11 cellular contexts compared by ENCODE assay signal in the genomic region with DNA sequence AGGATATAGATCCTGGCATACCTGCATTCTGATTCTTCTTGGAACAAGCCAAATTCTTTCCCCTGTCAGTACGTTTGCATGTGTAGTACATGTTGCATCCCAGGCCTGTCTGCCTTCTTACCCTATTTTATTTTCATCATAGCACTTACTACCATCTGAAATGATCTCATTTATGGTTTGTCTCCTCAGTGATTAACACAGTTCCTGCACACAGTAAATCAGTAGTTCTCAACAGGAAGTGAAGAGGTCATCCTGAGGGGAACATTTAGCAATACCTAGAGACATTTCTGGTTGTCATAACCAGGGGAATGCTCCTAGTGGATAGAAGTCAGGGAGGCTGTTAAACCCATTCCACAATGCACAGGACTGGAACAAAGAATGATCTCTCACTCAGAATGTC. TPM values are rescaled to one million over a fixed set of nuclear protein-coding genes. Genes with fewer than 3 reads are reported as not detected.
DNase-seq lines count a peak whose midpoint lies in the region; ATAC-seq, FAIRE-seq and TF ChIP-seq lines count a peak whose summit lies in the region.
"Had no signal": no experiment of that assay in that cellular context is flagged by ENCODE, and none has a peak within 500 bp of the region (broad histone marks: within the 10 kb centered on the region; RNA-seq: fewer than 3 reads in every experiment).

No MANE protein-coding gene starts in this region.

- no peaks in the 10 kb centered on the region for H3K27me3 ChIP-seq in PC-9 (ENCODE audit: insufficient read depth, low read depth)
- no peaks in the 10 kb centered on the region for H3K27me3 ChIP-seq in CD8-positive, alpha-beta memory T cell (ENCODE audit: insufficient read depth, low read length, poor library complexity, severe bottlenecking)

- no peak for TF ChIP-seq CTCF in PC-9 (conservative IDR thresholded peaks at IDR 0.05)
- TF ChIP-seq CTCF in foreskin fibroblast (IDR thresholded peaks at IDR 0.05; ENCODE audit: low read depth, low read length): no peak

- H3K4me3 ChIP-seq in PC-9 (no peak overlapping the region), foreskin fibroblast (ENCODE audit: low read depth in 1 of 2, low read length in 2 of 2) (no peak overlapping the region)
- H3K4me3 ChIP-seq in CD8-positive, alpha-beta memory T cell (ENCODE audit: low read length): no peak overlapping the region
- H3K4me3 ChIP-seq: A549 had no signal

- no peaks in the 10 kb centered on the region for H3K9me3 Mint-ChIP-seq in activated CD8-positive, alpha-beta memory T cell treated with anti-CD3 and anti-CD28 coated beads, Interleukin-2, amount 10 ng/mL, durations not matched to agents 7 days and 5 days (ENCODE audit: low read depth)
- H3K9me3 Mint-ChIP-seq in CD8-positive, alpha-beta memory T cell: no peaks in the 10 kb centered on the region

- CTCF ChIA-PET in activated CD8-positive, alpha-beta memory T cell treated with anti-CD3 and anti-CD28 coated beads, Interleukin-2, amount 10 ng/mL, durations not matched to agents 7 days and 5 days (lab: Charles Lee): no interaction called here
- CTCF ChIA-PET in PC-9 (lab: Charles Lee): no interaction called here
- CTCF ChIA-PET in CD8-positive, alpha-beta memory T cell (lab: Charles Lee): no interaction called here

- H3K9me2 ChIP-seq in PC-9 (ENCODE audit: insufficient read depth): no peaks in the 10 kb centered on the region

- no TSS peak for BruUV-seq in PC-9 (replicated peaks; lab: Mats Ljungman, UMichigan)

- no peak overlapping the region for H2AFZ ChIP-seq in PC-9

- peaks cover 10% of the 10 kb centered on the region; the same call in 1 of the 2 replicates for H3F3A ChIP-seq in PC-9 (ENCODE audit: insufficient read depth, low read depth)

- POLR2A ChIA-PET in PC-9 (lab: Charles Lee; ENCODE audit: unreplicated experiment): interaction anchor here (0.6 kb wide), 1 partner anchor 28 kb away, joined by 5 read pairs; no protein-coding TSS in a partner anchor
- POLR2A ChIA-PET in CD8-positive, alpha-beta memory T cell (lab: Charles Lee): no interaction called here

- H4K20me1 ChIP-seq in PC-9 (ENCODE audit: insufficient read depth): no peaks in the 10 kb centered on the region

- FAIRE-seq in GM19239 (lab: Jason Lieb, UNC): no peak
- FAIRE-seq: A549 had no signal

- peaks cover 11% of the 10 kb centered on the region for H3K36me3 Mint-ChIP-seq in activated CD8-positive, alpha-beta memory T cell treated with anti-CD3 and anti-CD28 coated beads, Interleukin-2, amount 10 ng/mL, durations not matched to agents 7 days and 5 days
- H3K36me3 Mint-ChIP-seq in CD8-positive, alpha-beta memory T cell: peaks cover 1 to 8% (median 5%) of the 10 kb centered on the region in 3 donors

- H3K27ac Mint-ChIP-seq in activated CD8-positive, alpha-beta memory T cell treated with anti-CD3 and anti-CD28 coated beads, Interleukin-2, amount 10 ng/mL, durations not matched to agents 7 days and 5 days: no peak overlapping the region
- no peak overlapping the region for H3K27ac Mint-ChIP-seq in CD8-positive, alpha-beta memory T cell
- H3K27ac Mint-ChIP-seq: effector memory CD8-positive, alpha-beta T cell had no signal

- intact Hi-C loops in PC-9 (cut with micrococcal nuclease; ENCODE audit: unreplicated experiment): no loop called here

- ATAC-seq in activated CD8-positive, alpha-beta memory T cell treated with anti-CD3 and anti-CD28 coated beads, Interleukin-2, amount 10 ng/mL, durations not matched to agents 7 days and 5 days: peak; percentile 70
- peak; percentile 14 for ATAC-seq in stimulated activated naive CD8-positive, alpha-beta T cell treated with anti-CD3 and anti-CD28 coated beads, Interleukin-15, Interleukin-2, amounts not matched to agents 100 U/mL and 50 U/mL, for 24 hours
- ATAC-seq: A549; effector memory CD8-positive, alpha-beta T cell had no signal

- H3K36me3 ChIP-seq in PC-9 (ENCODE audit: low read depth): peaks cover 6% of the 10 kb centered on the region; the same call in 1 of the 2 replicates
- H3K36me3 ChIP-seq in CD8-positive, alpha-beta memory T cell (ENCODE audit: insufficient read depth, low read length): no peaks in the 10 kb centered on the region

- no peak for DNase-seq in activated CD8-positive, alpha-beta memory T cell treated with anti-CD3 and anti-CD28 coated beads, Interleukin-2, amount 10 ng/mL, durations not matched to agents 7 days and 5 days
- DNase-seq in activated CD8-positive, alpha-beta memory T cell treated with anti-CD3 and anti-CD28 coated beads for 24 hours: no peak
- DNase-seq in PC-9: peak in 1 of 2 experiments; percentile 86
- DNase-seq in foreskin fibroblast: peak; percentile 84 to 85
- no peak for DNase-seq in stimulated activated naive CD8-positive, alpha-beta T cell treated with anti-CD3 and anti-CD28 coated beads, Interleukin-15, Interleukin-2, amounts not matched to agents 100 U/mL and 50 U/mL, for 24 hours
- no peak for DNase-seq in GM19239 (ENCODE audit: insufficient read length, low spot score)
- no peak for DNase-seq in activated CD4-positive, alpha-beta T cell treated with anti-CD3 and anti-CD28 coated beads for 1 hour
- DNase-seq in CD8-positive, alpha-beta memory T cell: no peak
- DNase-seq: effector memory CD8-positive, alpha-beta T cell; NCI-H1436 had no signal

- no peak overlapping the region for H3K4me3 Mint-ChIP-seq in activated CD8-positive, alpha-beta memory T cell treated with anti-CD3 and anti-CD28 coated beads, Interleukin-2, amount 10 ng/mL, durations not matched to agents 7 days and 5 days
- no peak overlapping the region for H3K4me3 Mint-ChIP-seq in CD8-positive, alpha-beta memory T cell
- H3K4me3 Mint-ChIP-seq: effector memory CD8-positive, alpha-beta T cell had no signal

- peaks cover 20% of the 10 kb centered on the region for H3K4me1 ChIP-seq in PC-9 (replicated peaks; ENCODE audit: insufficient read depth)
- no peaks in the 10 kb centered on the region for H3K4me1 ChIP-seq in CD8-positive, alpha-beta memory T cell (ENCODE audit: insufficient read depth, low read length)
- H3K4me1 ChIP-seq: A549 had no signal

- H3K27ac ChIP-seq in PC-9: 0 out of 2 replicates have a peak overlapping the region, but pooled peaks have one; percentile 33
- H3K27ac ChIP-seq in CD8-positive, alpha-beta memory T cell (ENCODE audit: low read depth, low read length): no peak overlapping the region
- H3K27ac ChIP-seq: A549 had no signal

- H3K27me3 Mint-ChIP-seq in activated CD8-positive, alpha-beta memory T cell treated with anti-CD3 and anti-CD28 coated beads, Interleukin-2, amount 10 ng/mL, durations not matched to agents 7 days and 5 days: no peaks in the 10 kb centered on the region
- no peaks in the 10 kb centered on the region for H3K27me3 Mint-ChIP-seq in CD8-positive, alpha-beta memory T cell
- H3K27me3 Mint-ChIP-seq: effector memory CD8-positive, alpha-beta T cell had no signal

- no peak overlapping the region for H3K4me2 ChIP-seq in PC-9
- H3K4me2 ChIP-seq: A549 had no signal

- no peaks in the 10 kb centered on the region for H3K79me2 ChIP-seq in PC-9 (ENCODE audit: low read depth)

- no peaks in the 10 kb centered on the region for H3K4me1 Mint-ChIP-seq in activated CD8-positive, alpha-beta memory T cell treated with anti-CD3 and anti-CD28 coated beads, Interleukin-2, amount 10 ng/mL, durations not matched to agents 7 days and 5 days
- no peaks in the 10 kb centered on the region for H3K4me1 Mint-ChIP-seq in CD8-positive, alpha-beta memory T cell

- H3K9me3 ChIP-seq in PC-9 (ENCODE audit: insufficient read depth, low read depth): no peaks in the 10 kb centered on the region
- no peaks in the 10 kb centered on the region for H3K9me3 ChIP-seq in CD8-positive, alpha-beta memory T cell (ENCODE audit: low read length)
- H3K9me3 ChIP-seq: A549 had no signal

RNA-seq across cellular contexts. Expression of a gene that starts 38.2 kb away (rescaled TPM):
- total RNA-seq in activated CD8-positive, alpha-beta memory T cell treated with anti-CD3 and anti-CD28 coated beads, Interleukin-2, amount 10 ng/mL, durations not matched to agents 7 days and 5 days: 10 to 100 TPM in 1 of 2 experiments, 1 to 10 TPM in 1; 8.3 to 15.4 TPM
- 0.80 and 1.7 TPM in 2 replicates for total RNA-seq in PC-9 (2021)
- 1 to 10 TPM in 1 of 2 experiments, under 1 TPM in 1; 0.78 to 2.1 TPM for total RNA-seq in CD8-positive, alpha-beta memory T cell
- polyA plus RNA-seq in CD8-positive, alpha-beta memory T cell: not detected

RNA-seq across cellular contexts. Expression of a gene that starts 42.4 kb away (rescaled TPM):
- total RNA-seq in activated CD8-positive, alpha-beta memory T cell treated with anti-CD3 and anti-CD28 coated beads, Interleukin-2, amount 10 ng/mL, durations not matched to agents 7 days and 5 days: 10 to 100 TPM; 42.7 to 47.1 TPM
- 45.5 and 58.3 TPM in 2 replicates for total RNA-seq in PC-9 (2021)
- total RNA-seq in CD8-positive, alpha-beta memory T cell: 10 to 100 TPM; 46.5 to 48.7 TPM
- 44.6 TPM for polyA plus RNA-seq in CD8-positive, alpha-beta memory T cell

RNA-seq across cellular contexts. Expression of a gene that starts 58.7 kb away (rescaled TPM):
- 10 to 100 TPM in 1 of 2 experiments, 1 to 10 TPM in 1; 9.3 to 10.2 TPM for total RNA-seq in activated CD8-positive, alpha-beta memory T cell treated with anti-CD3 and anti-CD28 coated beads, Interleukin-2, amount 10 ng/mL, durations not matched to agents 7 days and 5 days
- total RNA-seq in PC-9 (2021): 22.0 and 25.2 TPM in 2 replicates
- total RNA-seq in CD8-positive, alpha-beta memory T cell: 10 to 100 TPM; 11.6 TPM
- polyA plus RNA-seq in CD8-positive, alpha-beta memory T cell: 6.6 TPM

RNA-seq across cellular contexts. Expression of a gene that starts 58.7 kb away (rescaled TPM):
- 10 to 100 TPM; 37.1 to 44.6 TPM for total RNA-seq in activated CD8-positive, alpha-beta memory T cell treated with anti-CD3 and anti-CD28 coated beads, Interleukin-2, amount 10 ng/mL, durations not matched to agents 7 days and 5 days
- total RNA-seq in PC-9 (2021): 32.3 and 43.5 TPM in 2 replicates
- 10 to 100 TPM; 29.2 to 38.9 TPM for total RNA-seq in CD8-positive, alpha-beta memory T cell
- 39.4 TPM for polyA plus RNA-seq in CD8-positive, alpha-beta memory T cell

Comparison
In these comparisons a context has a peak if more than half of its experiments do, and no peak if none do; other contexts are left out.
1. DNase-seq: peak in foreskin fibroblast (2 of 2); none in activated CD8-positive, alpha-beta memory T cell treated with anti-CD3 and anti-CD28 coated beads, Interleukin-2, amount 10 ng/mL, durations not matched to agents 7 days and 5 days (single experiment), activated CD8-positive, alpha-beta memory T cell treated with anti-CD3 and anti-CD28 coated beads for 24 hours (single experiment), stimulated activated naive CD8-positive, alpha-beta T cell treated with anti-CD3 and anti-CD28 coated beads, Interleukin-15, Interleukin-2, amounts not matched to agents 100 U/mL and 50 U/mL, for 24 hours (single experiment), GM19239 (single experiment), activated CD4-positive, alpha-beta T cell treated with anti-CD3 and anti-CD28 coated beads for 1 hour (single experiment) and CD8-positive, alpha-beta memory T cell (0 of 5).